8 cellular contexts compared by ENCODE assay signal in the genomic region with DNA sequence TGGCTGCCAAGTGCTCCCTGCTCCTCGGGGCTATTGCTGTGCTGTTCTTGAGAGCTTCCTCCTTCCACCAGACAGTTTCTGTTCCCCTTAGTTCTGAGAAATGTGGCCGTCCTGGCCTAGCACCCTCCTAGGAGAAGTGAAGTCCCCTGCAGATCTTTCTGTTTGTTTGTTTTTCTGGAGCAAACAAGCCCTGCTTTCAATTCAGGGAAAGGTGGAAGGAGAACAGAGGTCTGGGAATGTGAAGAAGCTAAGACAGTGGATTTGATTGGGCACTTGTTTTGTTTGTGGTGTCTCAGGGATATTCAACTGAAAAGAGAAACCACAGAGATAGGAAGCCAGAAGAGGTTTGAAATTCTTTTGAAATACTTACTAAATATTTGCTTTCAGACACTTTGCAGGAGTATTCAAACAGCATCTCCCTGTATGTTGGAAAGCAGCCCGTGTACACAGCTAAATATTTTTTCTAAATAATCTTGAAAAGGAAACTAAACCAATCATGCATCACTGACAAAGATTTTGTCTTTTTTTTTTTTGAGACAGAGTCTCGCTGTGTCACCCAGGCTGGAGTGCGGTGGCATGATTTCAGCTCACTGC. TPM values are rescaled to one million over a fixed set of nuclear protein-coding genes. Genes with fewer than 3 reads are reported as not detected.
DNase-seq lines count a peak whose midpoint lies in the region; ATAC-seq and TF ChIP-seq lines count a peak whose summit lies in the region.

No MANE protein-coding gene starts in this region.

- H3K4me1 ChIP-seq in Loucy (ENCODE audit: insufficient read depth, low read length, poor library complexity, severe bottlenecking) = peaks cover 10% of the 10 kb centered on the region

- POLR2A ChIA-PET in activated CD4-positive, alpha-beta T cell treated with anti-CD3 and anti-CD28 coated beads for 36 hours (lab: Charles Lee) = interaction anchor here (0.7 kb wide), 1 partner anchor 40 kb away, joined by 3 read pairs; no protein-coding TSS in a partner anchor

- H3K9me3 ChIP-seq in Loucy (ENCODE audit: insufficient read depth, low read depth, low read length) = no peaks in the 10 kb centered on the region

- H3K9me3 Mint-ChIP-seq in activated CD4-positive, alpha-beta T cell treated with anti-CD3 and anti-CD28 coated beads for 36 hours (ENCODE audit: low read depth) = no peaks in the 10 kb centered on the region
- no peaks in the 10 kb centered on the region for H3K9me3 Mint-ChIP-seq in activated T-helper 1 cell treated with anti-CD3 and anti-CD28 coated beads, Interleukin-12 subunit alpha, Interleukin-12 subunit beta, Interleukin-2, Interleukin-4 antibody, amounts not matched to agents 30 ng/mL and 10 ng/mL and 1 ng/mL, durations not matched to agents 14 hours and 24 hours and 36 hours

- peak overlapping the region; percentile 89 for H3K27ac Mint-ChIP-seq in activated CD4-positive, alpha-beta T cell treated with anti-CD3 and anti-CD28 coated beads for 36 hours
- H3K27ac Mint-ChIP-seq in activated T-helper 1 cell treated with anti-CD3 and anti-CD28 coated beads, Interleukin-12 subunit alpha, Interleukin-12 subunit beta, Interleukin-2, Interleukin-4 antibody, amounts not matched to agents 30 ng/mL and 10 ng/mL and 1 ng/mL, durations not matched to agents 14 hours and 24 hours and 36 hours = peak overlapping the region; percentile 95

- no peaks in the 10 kb centered on the region for H3K27me3 ChIP-seq in Loucy (ENCODE audit: insufficient read depth, low read length, poor library complexity, severe bottlenecking)

- no peaks in the 10 kb centered on the region for H3K36me3 ChIP-seq in Loucy (ENCODE audit: insufficient read depth, low read length)

- TF ChIP-seq CTCF in Loucy (conservative IDR thresholded peaks at IDR 0.05; ENCODE audit: low read length) = no peak

- H3K9me2 ChIP-seq in Loucy (replicated peaks; ENCODE audit: low read depth, low read length) = no peaks in the 10 kb centered on the region

- H3K27me3 Mint-ChIP-seq in activated CD4-positive, alpha-beta T cell treated with anti-CD3 and anti-CD28 coated beads for 36 hours = no peaks in the 10 kb centered on the region
- H3K27me3 Mint-ChIP-seq in activated T-helper 1 cell treated with anti-CD3 and anti-CD28 coated beads, Interleukin-12 subunit alpha, Interleukin-12 subunit beta, Interleukin-2, Interleukin-4 antibody, amounts not matched to agents 30 ng/mL and 10 ng/mL and 1 ng/mL, durations not matched to agents 14 hours and 24 hours and 36 hours (ENCODE audit: insufficient read depth) = no peaks in the 10 kb centered on the region

- H4K20me1 ChIP-seq in Loucy (ENCODE audit: insufficient read depth, low read length, poor library complexity, severe bottlenecking) = no peaks in the 10 kb centered on the region

- H3K4me3 ChIP-seq in Loucy (ENCODE audit: low read length, poor library complexity, severe bottlenecking) = peak overlapping the region; percentile 43

- H3K9ac ChIP-seq in Loucy (ENCODE audit: low read depth, low read length, poor library complexity, severe bottlenecking) = peak overlapping the region; percentile 38

- peak; percentile 40 for DNase-seq in activated CD4-positive, alpha-beta T cell treated with anti-CD3 and anti-CD28 coated beads for 36 hours
- no peak for DNase-seq in activated CD4-positive, alpha-beta T cell treated with anti-CD3 and anti-CD28 coated beads for 1 hour
- peak; percentile 36 for DNase-seq in activated T-helper 1 cell treated with anti-CD3 and anti-CD28 coated beads, Interleukin-12 subunit alpha, Interleukin-12 subunit beta, Interleukin-2, Interleukin-4 antibody, amounts not matched to agents 30 ng/mL and 10 ng/mL and 1 ng/mL, durations not matched to agents 14 hours and 24 hours and 36 hours (ENCODE audit: low spot score)
- peak; percentile 67 for DNase-seq in kidney glomerular epithelial cell (lab: John Stamatoyannopoulos, UW)
- no peak for DNase-seq in HuH-7.5 (ENCODE audit: low spot score)
- DNase-seq in NCI-H2171 (lab: John Stamatoyannopoulos, UW) = no peak

- peaks cover 14% of the 10 kb centered on the region for H3K4me1 Mint-ChIP-seq in activated CD4-positive, alpha-beta T cell treated with anti-CD3 and anti-CD28 coated beads for 36 hours
- H3K4me1 Mint-ChIP-seq in activated T-helper 1 cell treated with anti-CD3 and anti-CD28 coated beads, Interleukin-12 subunit alpha, Interleukin-12 subunit beta, Interleukin-2, Interleukin-4 antibody, amounts not matched to agents 30 ng/mL and 10 ng/mL and 1 ng/mL, durations not matched to agents 14 hours and 24 hours and 36 hours (ENCODE audit: low read depth) = peaks cover 22% of the 10 kb centered on the region

- peak overlapping the region; percentile 96 for H2AFZ ChIP-seq in Loucy (ENCODE audit: low read length)

- ATAC-seq in activated CD4-positive, alpha-beta T cell treated with anti-CD3 and anti-CD28 coated beads for 36 hours = peak; percentile 82
- peak; percentile 99 for ATAC-seq in HG02571 (IDR thresholded peaks at IDR 0.05; ENCODE audit: unreplicated experiment)

- H3K36me3 Mint-ChIP-seq in activated CD4-positive, alpha-beta T cell treated with anti-CD3 and anti-CD28 coated beads for 36 hours (ENCODE audit: low read depth) = no peaks in the 10 kb centered on the region
- H3K36me3 Mint-ChIP-seq in activated T-helper 1 cell treated with anti-CD3 and anti-CD28 coated beads, Interleukin-12 subunit alpha, Interleukin-12 subunit beta, Interleukin-2, Interleukin-4 antibody, amounts not matched to agents 30 ng/mL and 10 ng/mL and 1 ng/mL, durations not matched to agents 14 hours and 24 hours and 36 hours (ENCODE audit: low read depth) = peaks cover 2% of the 10 kb centered on the region

- no peaks in the 10 kb centered on the region for H3F3A ChIP-seq in Loucy (ENCODE audit: low read depth)

- peak overlapping the region; percentile 68 for H3K4me2 ChIP-seq in Loucy (ENCODE audit: low read depth, low read length, poor library complexity, severe bottlenecking)

- CTCF ChIA-PET in activated CD4-positive, alpha-beta T cell treated with anti-CD3 and anti-CD28 coated beads for 36 hours (lab: Charles Lee) = interaction anchor here (0.6 to 1.1 kb wide), 3 partner anchors 15 to 48 kb away, joined by 3 to 6 read pairs (median 3); no protein-coding TSS in a partner anchor

- no peaks in the 10 kb centered on the region for H3K79me2 ChIP-seq in Loucy (ENCODE audit: insufficient read depth, low read length)

- peak overlapping the region; percentile 48 for H3K4me3 Mint-ChIP-seq in activated CD4-positive, alpha-beta T cell treated with anti-CD3 and anti-CD28 coated beads for 36 hours
- H3K4me3 Mint-ChIP-seq in activated T-helper 1 cell treated with anti-CD3 and anti-CD28 coated beads, Interleukin-12 subunit alpha, Interleukin-12 subunit beta, Interleukin-2, Interleukin-4 antibody, amounts not matched to agents 30 ng/mL and 10 ng/mL and 1 ng/mL, durations not matched to agents 14 hours and 24 hours and 36 hours = peak overlapping the region; percentile 82

- intact Hi-C loops in activated CD4-positive, alpha-beta T cell treated with anti-CD3 and anti-CD28 coated beads for 36 hours (cut with DNase I, micrococcal nuclease) = loop anchor here in 1 of 2 experiments (2.0 kb wide), 1 partner anchor 36 kb away; the partner anchor contains the start of gene PPM1K
- intact Hi-C loops in activated T-helper 1 cell treated with anti-CD3 and anti-CD28 coated beads, Interleukin-12 subunit alpha, Interleukin-12 subunit beta, Interleukin-2, Interleukin-4 antibody, amounts not matched to agents 30 ng/mL and 10 ng/mL and 1 ng/mL, durations not matched to agents 14 hours and 24 hours and 36 hours (cut with micrococcal nuclease) = loop anchor here (1.0 to 2.0 kb wide), 2 partner anchors 37 to 62 kb away; partner anchors contain the start of gene PPM1K

RNA-seq across cellular contexts. Expression of gene PPM1K, which starts 36.5 kb away (rescaled TPM):
- total RNA-seq in activated CD4-positive, alpha-beta T cell treated with anti-CD3 and anti-CD28 coated beads for 36 hours = 10 to 100 TPM; 44.2 to 53.4 TPM
- 37.3 and 39.5 TPM in 2 replicates for total RNA-seq in activated T-helper 1 cell treated with anti-CD3 and anti-CD28 coated beads, Interleukin-12 subunit alpha, Interleukin-12 subunit beta, Interleukin-2, Interleukin-4 antibody, amounts not matched to agents 30 ng/mL and 10 ng/mL and 1 ng/mL, durations not matched to agents 14 hours and 24 hours and 36 hours

RNA-seq across cellular contexts. Expression of gene HERC6, which starts 57.8 kb away (rescaled TPM):
- total RNA-seq in activated CD4-positive, alpha-beta T cell treated with anti-CD3 and anti-CD28 coated beads for 36 hours = 1 to 10 TPM; 7.3 to 9.3 TPM
- total RNA-seq in activated T-helper 1 cell treated with anti-CD3 and anti-CD28 coated beads, Interleukin-12 subunit alpha, Interleukin-12 subunit beta, Interleukin-2, Interleukin-4 antibody, amounts not matched to agents 30 ng/mL and 10 ng/mL and 1 ng/mL, durations not matched to agents 14 hours and 24 hours and 36 hours = 6.0 and 9.1 TPM in 2 replicates

Comparison
In these comparisons a context has a peak if more than half of its experiments do, and no peak if none do; other contexts are left out.
1. DNase-seq: peak in activated CD4-positive, alpha-beta T cell treated with anti-CD3 and anti-CD28 coated beads for 36 hours (single experiment), activated T-helper 1 cell treated with anti-CD3 and anti-CD28 coated beads, Interleukin-12 subunit alpha, Interleukin-12 subunit beta, Interleukin-2, Interleukin-4 antibody, amounts not matched to agents 30 ng/mL and 10 ng/mL and 1 ng/mL, durations not matched to agents 14 hours and 24 hours and 36 hours (single experiment) and kidney glomerular epithelial cell (single experiment); none in activated CD4-positive, alpha-beta T cell treated with anti-CD3 and anti-CD28 coated beads for 1 hour (single experiment), HuH-7.5 (single experiment) and NCI-H2171 (single experiment).